18 cellular contexts compared by ENCODE assay signal in genomic region chr9:135282808-135283207, GRCh38.
DNase-seq lines count a peak whose midpoint lies in the region; ATAC-seq and TF ChIP-seq lines count a peak whose summit lies in the region.
"Had no signal": no experiment of that assay in that cellular context is flagged by ENCODE, and none has a peak within 500 bp of the region (broad histone marks: within the 10 kb centered on the region; RNA-seq: fewer than 3 reads in every experiment).

No MANE protein-coding gene starts in this region.

- 0 out of 20 replicates have a peak overlapping the region, but pooled peaks of 2 of the 10 experiments have one; percentile 11 to 17 for H3K4me3 ChIP-seq in BLaER1 treated with 17β-estradiol and CSF1 and Interleukin-3, amounts not matched to agents 10 nM and 100 nM
- H3K4me3 ChIP-seq in Loucy (ENCODE audit: low read length, poor library complexity, severe bottlenecking), result no peak overlapping the region
- H3K4me3 ChIP-seq: A549, GM12878, GM23248, K562 had no signal

- H2AFZ ChIP-seq in Loucy (ENCODE audit: low read length), result no peak overlapping the region
- H2AFZ ChIP-seq: GM23248 had no signal

- peak overlapping the region in 4 of 11 experiments; percentile 39 to 76 (median 69); a peak in 7 of 22 replicates for H3K27ac ChIP-seq in BLaER1 treated with 17β-estradiol and CSF1 and Interleukin-3, amounts not matched to agents 10 nM and 100 nM
- H3K27ac ChIP-seq: A549, GM23248 had no signal

- H3F3A ChIP-seq in Loucy (ENCODE audit: low read depth), result peaks cover 10% of the 10 kb centered on the region; the same call in 1 of the 2 replicates

- H3K36me3 ChIP-seq in BLaER1 treated with 17β-estradiol and CSF1 and Interleukin-3, amounts not matched to agents 10 nM and 100 nM, result no peaks in the 10 kb centered on the region
- no peaks in the 10 kb centered on the region for H3K36me3 ChIP-seq in Loucy (ENCODE audit: insufficient read depth, low read length)

- H3K9me2 ChIP-seq in Loucy (replicated peaks; ENCODE audit: low read depth, low read length), result no peaks in the 10 kb centered on the region

- peaks cover 23% of the 10 kb centered on the region for H3K27me3 Mint-ChIP-seq in chondrocyte (ENCODE audit: low read depth)
- H3K27me3 Mint-ChIP-seq: CD4-positive, CD25-positive, alpha-beta regulatory T cell had no signal

- H3K9me3 Mint-ChIP-seq in chondrocyte (ENCODE audit: low read depth), result no peaks in the 10 kb centered on the region
- H3K9me3 Mint-ChIP-seq: CD8-positive, alpha-beta memory T cell had no signal

- H3K79me2 ChIP-seq in Loucy (ENCODE audit: insufficient read depth, low read length), result no peaks in the 10 kb centered on the region

- H3K36me3 Mint-ChIP-seq in chondrocyte (ENCODE audit: low read depth), result no peaks in the 10 kb centered on the region
- H3K36me3 Mint-ChIP-seq: CD4-positive, CD25-positive, alpha-beta regulatory T cell; CD8-positive, alpha-beta memory T cell had no signal

- H3K4me3 Mint-ChIP-seq in chondrocyte (ENCODE audit: unreplicated experiment), result no peak overlapping the region
- H3K4me3 Mint-ChIP-seq: CD4-positive, CD25-positive, alpha-beta regulatory T cell; CD8-positive, alpha-beta memory T cell had no signal

- H3K27ac Mint-ChIP-seq in chondrocyte (ENCODE audit: unreplicated experiment), result no peak overlapping the region
- H3K27ac Mint-ChIP-seq: CD8-positive, alpha-beta memory T cell had no signal

- H3K27me3 ChIP-seq in BLaER1 treated with 17β-estradiol and CSF1 and Interleukin-3, amounts not matched to agents 10 nM and 100 nM, result peaks cover 0 to 48% (median 0%) of the 10 kb centered on the region in 11 experiments; a peak in 7 of 22 replicates
- H3K27me3 ChIP-seq in Loucy (ENCODE audit: insufficient read depth, low read length, poor library complexity, severe bottlenecking), result no peaks in the 10 kb centered on the region

- peak overlapping the region; percentile 52 to 97 (median 79); a peak in 20 of 22 replicates for H3K4me2 ChIP-seq in BLaER1 treated with 17β-estradiol and CSF1 and Interleukin-3, amounts not matched to agents 10 nM and 100 nM
- peak overlapping the region; percentile 57 for H3K4me2 ChIP-seq in Loucy (ENCODE audit: low read depth, low read length, poor library complexity, severe bottlenecking)

- H3K4me1 ChIP-seq in BLaER1 treated with 17β-estradiol and CSF1 and Interleukin-3, amounts not matched to agents 10 nM and 100 nM, result peaks cover 22 to 100% (median 95%) of the 10 kb centered on the region in 10 experiments
- peaks cover 48% of the 10 kb centered on the region for H3K4me1 ChIP-seq in Loucy (ENCODE audit: insufficient read depth, low read length, poor library complexity, severe bottlenecking)

- H4K20me1 ChIP-seq in BLaER1 treated with 17β-estradiol and CSF1 and Interleukin-3, amounts not matched to agents 10 nM and 100 nM, result peaks cover 0 to 46% (median 0%) of the 10 kb centered on the region in 11 experiments; a peak in 6 of 22 replicates
- no peaks in the 10 kb centered on the region for H4K20me1 ChIP-seq in Loucy (ENCODE audit: insufficient read depth, low read length, poor library complexity, severe bottlenecking)

- H3K4me1 Mint-ChIP-seq in chondrocyte (ENCODE audit: low read depth), result no peaks in the 10 kb centered on the region
- H3K4me1 Mint-ChIP-seq: CD4-positive, CD25-positive, alpha-beta regulatory T cell; CD8-positive, alpha-beta memory T cell had no signal

- H3K9ac ChIP-seq in BLaER1 treated with 17β-estradiol and CSF1 and Interleukin-3, amounts not matched to agents 10 nM and 100 nM, result peak overlapping the region in 4 of 11 experiments; percentile 24 to 60 (median 44); a peak in 7 of 22 replicates
- H3K9ac ChIP-seq in Loucy (ENCODE audit: low read depth, low read length, poor library complexity, severe bottlenecking), result peak overlapping the region; percentile 52
- H3K9ac ChIP-seq: GM23248 had no signal

- TF ChIP-seq CTCF in Loucy (conservative IDR thresholded peaks at IDR 0.05; ENCODE audit: low read length) (no peak), chondrocyte (IDR thresholded peaks at IDR 0.05) (no peak)

- DNase-seq in chondrocyte (ENCODE audit: low spot score), result peak; percentile 86
- DNase-seq: AML-193; CD4-positive, CD25-positive, alpha-beta regulatory T cell; CD8-positive, alpha-beta memory T cell; DMS53; DND-41; EL; HCEC 1CT; IMR-90 had no signal

- no peaks in the 10 kb centered on the region for H3K9me3 ChIP-seq in BLaER1 treated with 17β-estradiol and CSF1 and Interleukin-3, amounts not matched to agents 10 nM and 100 nM (replicated peaks in 1 of 11)
- no peaks in the 10 kb centered on the region for H3K9me3 ChIP-seq in Loucy (ENCODE audit: insufficient read depth, low read depth, low read length)
- H3K9me3 ChIP-seq: A549 had no signal

- ATAC-seq in GM21723 (IDR thresholded peaks at IDR 0.05; ENCODE audit: unreplicated experiment), result no peak
- ATAC-seq in HG03565 (IDR thresholded peaks at IDR 0.05; ENCODE audit: unreplicated experiment), result no peak
- no peak for ATAC-seq in GM21529 (IDR thresholded peaks at IDR 0.05; ENCODE audit: unreplicated experiment)
- ATAC-seq: GM12878, K562 had no signal
